ENCODE assay signal across 4 cellular contexts in genomic region chr9:104708737-104709136, GRCh38. TPM values are rescaled to one million over a fixed set of nuclear protein-coding genes. Genes with fewer than 3 reads are reported as not detected.
"Had no signal": no experiment of that assay in that cellular context is flagged by ENCODE, and none has a peak within 500 bp of the region (broad histone marks: within the 10 kb centered on the region; RNA-seq: fewer than 3 reads in every experiment).

No MANE protein-coding gene starts in this region.

RNA-seq across cellular contexts. Expression of gene OR13D1, which starts 14.4 kb away (rescaled TPM):
- total RNA-seq: HT-29, HT1080, IMR-90 had no signal
- polyA plus RNA-seq: IgD-negative memory B cell, IMR-90 had no signal

RNA-seq across cellular contexts. Expression of gene NIPSNAP3B, which starts 55.2 kb away (rescaled TPM):
- total RNA-seq: HT-29 had no signal
